ENCODE assay signal across 1 cellular context in the genomic region with DNA sequence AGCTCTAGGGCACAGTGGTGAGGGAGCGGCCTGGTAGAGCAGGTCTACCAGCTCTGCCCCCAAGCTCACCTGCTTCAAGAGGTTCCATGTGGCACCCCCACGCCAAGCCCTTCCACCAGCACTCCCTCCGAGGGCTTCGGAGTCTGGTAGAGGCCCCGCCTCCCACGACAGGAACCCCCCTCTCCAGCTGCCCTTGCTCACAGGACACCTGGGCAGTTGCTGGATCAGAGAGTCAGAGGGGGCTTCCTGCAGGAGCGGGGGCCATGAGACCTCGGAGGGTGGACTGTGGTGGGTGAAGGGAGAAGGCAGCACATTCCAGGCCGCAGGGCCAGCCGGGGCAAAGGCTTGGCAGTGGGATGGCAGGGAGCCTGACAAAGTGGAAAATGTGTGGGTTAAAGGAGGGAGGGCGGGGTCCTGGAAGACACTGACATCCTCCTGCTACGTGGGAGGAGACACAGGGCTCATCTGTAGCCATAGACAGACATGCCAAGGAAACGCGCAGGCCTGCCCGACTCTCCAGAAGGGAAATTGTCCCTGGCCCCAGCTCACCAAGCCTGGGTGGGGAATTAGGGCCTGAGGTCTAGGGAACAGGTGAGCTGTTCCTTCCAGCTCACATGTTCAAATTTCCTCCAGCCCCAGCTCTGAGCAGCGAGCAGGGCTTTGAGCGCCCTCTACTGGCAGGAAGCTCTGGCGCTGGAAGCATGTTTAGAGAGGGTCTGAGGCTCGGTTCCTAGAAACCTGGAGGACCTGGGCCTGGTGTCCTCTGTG.
TF ChIP-seq lines count a peak whose summit lies in the region.

No MANE protein-coding gene starts in this region.

TF ChIP-seq in GM12878, 131 proteins besides CTCF, POLR2A, EP300 and RAD21 (continued from another document):
- TF ChIP-seq, protein P1, sequence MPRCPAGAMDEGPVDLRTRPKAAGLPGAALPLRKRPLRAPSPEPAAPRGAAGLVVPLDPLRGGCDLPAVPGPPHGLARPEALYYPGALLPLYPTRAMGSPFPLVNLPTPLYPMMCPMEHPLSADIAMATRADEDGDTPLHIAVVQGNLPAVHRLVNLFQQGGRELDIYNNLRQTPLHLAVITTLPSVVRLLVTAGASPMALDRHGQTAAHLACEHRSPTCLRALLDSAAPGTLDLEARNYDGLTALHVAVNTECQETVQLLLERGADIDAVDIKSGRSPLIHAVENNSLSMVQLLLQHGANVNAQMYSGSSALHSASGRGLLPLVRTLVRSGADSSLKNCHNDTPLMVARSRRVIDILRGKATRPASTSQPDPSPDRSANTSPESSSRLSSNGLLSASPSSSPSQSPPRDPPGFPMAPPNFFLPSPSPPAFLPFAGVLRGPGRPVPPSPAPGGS (IDR thresholded peaks at IDR 0.05; ENCODE audit: borderline replicate concordance, insufficient read depth, low read depth, low read length, poor library complexity, severe bottlenecking): no peak
- TF ChIP-seq, protein P2, sequence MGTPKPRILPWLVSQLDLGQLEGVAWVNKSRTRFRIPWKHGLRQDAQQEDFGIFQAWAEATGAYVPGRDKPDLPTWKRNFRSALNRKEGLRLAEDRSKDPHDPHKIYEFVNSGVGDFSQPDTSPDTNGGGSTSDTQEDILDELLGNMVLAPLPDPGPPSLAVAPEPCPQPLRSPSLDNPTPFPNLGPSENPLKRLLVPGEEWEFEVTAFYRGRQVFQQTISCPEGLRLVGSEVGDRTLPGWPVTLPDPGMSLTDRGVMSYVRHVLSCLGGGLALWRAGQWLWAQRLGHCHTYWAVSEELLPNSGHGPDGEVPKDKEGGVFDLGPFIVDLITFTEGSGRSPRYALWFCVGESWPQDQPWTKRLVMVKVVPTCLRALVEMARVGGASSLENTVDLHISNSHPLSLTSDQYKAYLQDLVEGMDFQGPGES (IDR thresholded peaks at IDR 0.05): no peak
- no peak for TF ChIP-seq KDM1A (IDR thresholded peaks at IDR 0.05; ENCODE audit: borderline replicate concordance)
- no peak for TF ChIP-seq ZNF217 (IDR thresholded peaks at IDR 0.05)
TF ChIP-seq in GM12878: peak in this region for 4.
